In the genomic region with DNA sequence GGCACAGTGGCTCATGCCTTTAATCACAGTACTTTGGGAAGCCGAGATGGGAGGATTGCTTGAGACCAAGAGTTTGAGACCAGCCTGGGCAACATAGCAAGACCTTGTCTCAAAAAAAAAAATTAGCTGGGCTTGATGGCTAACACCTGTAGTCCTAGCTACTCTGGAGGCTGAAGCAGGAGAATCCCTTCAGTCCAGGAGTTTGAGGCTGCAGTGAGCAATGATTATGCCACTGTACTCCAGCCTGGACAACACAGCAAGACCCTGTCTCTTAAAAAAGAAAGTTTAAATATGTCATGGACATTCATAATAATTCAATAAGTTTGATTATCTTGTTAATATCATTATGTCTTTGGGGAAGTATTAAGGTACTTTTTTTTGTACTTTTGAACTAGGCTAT, we compare ENCODE assay signal across 36 cellular contexts. TPM values are rescaled to one million over a fixed set of nuclear protein-coding genes. Genes with fewer than 3 reads are reported as not detected.
A peak's percentile ranks its signal among the peaks of the same experiment; 100 is the strongest.
DNase-seq lines count a peak whose midpoint lies in the region; ATAC-seq, FAIRE-seq and TF ChIP-seq lines count a peak whose summit lies in the region.
"Had no signal": no experiment of that assay in that cellular context is flagged by ENCODE, and none has a peak within 500 bp of the region (broad histone marks: within the 10 kb centered on the region; RNA-seq: fewer than 3 reads in every experiment).

No MANE protein-coding gene starts in this region.

- H3K9me3 ChIP-seq in HepG2 (ENCODE audit: low read length) (no peaks in the 10 kb centered on the region), right lobe of liver (no peaks in the 10 kb centered on the region), K562 (replicated peaks; ENCODE audit: control insufficient read depth, insufficient read depth, low read depth, low read length) (no peaks in the 10 kb centered on the region)
- H3K9me3 ChIP-seq: A549; BE2C; BLaER1; BLaER1 treated with 17β-estradiol and CSF1 and Interleukin-3, amounts not matched to agents 10 nM and 100 nM; Caco-2 had no signal

- in situ Hi-C loops in HepG2 (cut with HindIII; ENCODE audit: extremely low pct_ligation_motif_present, low pct_unique_long_range_greater_than_20kb) = no loop called here
- in situ Hi-C loops in K562 (cut with MboI) = no loop called here

- POLR2A ChIA-PET in HepG2 (lab: Yijun Ruan, JAX) (no interaction called here), WTC11 (lab: Charles Lee) (no interaction called here), K562 (lab: Yijun Ruan, JAX) (no interaction called here), HEK293T (lab: Yijun Ruan, JAX) (no interaction called here)

- H3K27ac ChIP-seq in HepG2 (ENCODE audit: extremely low read length, insufficient read depth, low read length) = no peak overlapping the region
- H3K27ac ChIP-seq in right lobe of liver = no peak overlapping the region
- H3K27ac ChIP-seq in K562 (ENCODE audit: extremely low read depth, low read depth, low read length) = no peak overlapping the region
- H3K27ac ChIP-seq: 22Rv1; BLaER1; BLaER1 treated with 17β-estradiol and CSF1 and Interleukin-3, amounts not matched to agents 10 nM and 100 nM; C4-2B had no signal

- TF ChIP-seq EP300 in HepG2 (IDR thresholded peaks at IDR 0.05; ENCODE audit: low read depth in 2 of 2, low read length in 2 of 2) (no peak), HepG2 (CRISPR knock-in tag; IDR thresholded peaks at IDR 0.05; ENCODE audit: borderline replicate concordance) (no peak), K562 (IDR thresholded peaks at IDR 0.05; ENCODE audit: low read length) (no peak)

- DNase-seq in HepG2 (ENCODE audit: low spot score) = no peak
- DNase-seq in right lobe of liver = no peak
- DNase-seq in WTC11 (ENCODE audit: low spot score) = no peak
- DNase-seq in K562 (ENCODE audit: extremely low read depth in 1 of 4, low spot score in 3 of 4) = no peak
- DNase-seq in HEK293T (ENCODE audit: extremely low spot score) = no peak
- DNase-seq in activated T-cell treated with anti-CD3 and anti-CD28 coated beads, Interleukin-2, amount 50 U/mL, for 48 hours = no peak
- DNase-seq in lower leg skin (ENCODE audit: low spot score in 2 of 2) = no peak
- DNase-seq: 8988T; ACHN; AML-193; BE2C; C1 segment of cervical spinal cord; Caco-2; Calu3; CD4-positive, alpha-beta memory T cell; CD4-positive, alpha-beta T cell; CD4-positive, CD25-positive, alpha-beta regulatory T cell; CD8-positive, alpha-beta memory T cell; CD8-positive, alpha-beta T cell; COR-L47; DMS 273 treated with DMSO at 0.1 percent for 48 hours; DMS153; DMS79; DMS79 treated with DMSO at 0.1 percent for 48 hours; DND-41; EL had no signal

- no peak for TF ChIP-seq RAD21 in HepG2 (CRISPR knock-in tag; IDR thresholded peaks at IDR 0.05)
- no peak for TF ChIP-seq RAD21 in K562 (CRISPR knock-in tag; conservative IDR thresholded peaks at IDR 0.05 in 1 of 2, IDR thresholded peaks at IDR 0.05 in 1 of 2)

- H3K27me3 ChIP-seq in HepG2 (ENCODE audit: control insufficient read depth in 1 of 2, insufficient read depth in 2 of 2, low read length in 2 of 2) (no peaks in the 10 kb centered on the region), right lobe of liver (no peaks in the 10 kb centered on the region), K562 (ENCODE audit: control insufficient read depth in 2 of 2, insufficient read depth in 2 of 2, low read length in 2 of 2) (no peaks in the 10 kb centered on the region)
- H3K27me3 ChIP-seq: BE2C; BLaER1; BLaER1 treated with 17β-estradiol and CSF1 and Interleukin-3, amounts not matched to agents 10 nM and 100 nM had no signal

- no peak overlapping the region for H2AFZ ChIP-seq in HepG2 (ENCODE audit: low read length)
- H2AFZ ChIP-seq in K562 (ENCODE audit: low read depth, low read length) = no peak overlapping the region

- H3K4me1 ChIP-seq in HepG2 (ENCODE audit: insufficient read depth, low read length) (peaks cover 6% of the 10 kb centered on the region; the same call in 1 of the 2 replicates), right lobe of liver (no peaks in the 10 kb centered on the region), K562 (replicated peaks in 1 of 2; ENCODE audit: control insufficient read depth in 2 of 2, insufficient read depth in 2 of 2, low read length in 2 of 2) (no peaks in the 10 kb centered on the region)
- H3K4me1 ChIP-seq: BE2C; BLaER1; BLaER1 treated with 17β-estradiol and CSF1 and Interleukin-3, amounts not matched to agents 10 nM and 100 nM; Caco-2 had no signal

- ATAC-seq in HepG2 (no peak), right lobe of liver (no peak), WTC11 (no peak), K562 (no peak)
- ATAC-seq: A549; CD8-positive, alpha-beta T cell had no signal

- H3K36me3 ChIP-seq in HepG2 (replicated peaks in 1 of 2; ENCODE audit: control insufficient read depth in 1 of 2, insufficient read depth in 2 of 2, low read length in 2 of 2) = peaks cover 18 to 45% of the 10 kb centered on the region in 2 experiments; a peak in 4 of 5 replicates
- peaks cover 0 to 16% (median 0%) of the 10 kb centered on the region in 4 donors for H3K36me3 ChIP-seq in right lobe of liver
- peaks cover 48% of the 10 kb centered on the region; the same call in 2 of the 3 replicates for H3K36me3 ChIP-seq in K562 (ENCODE audit: control insufficient read depth, insufficient read depth, low read length)

- TF ChIP-seq CTCF in HepG2 (CRISPR knock-in tag; IDR thresholded peaks at IDR 0.05) (no peak), right lobe of liver (IDR thresholded peaks at IDR 0.05) (no peak), WTC11 (IDR thresholded peaks at IDR 0.05) (no peak), K562 (IDR thresholded peaks at IDR 0.05 in 2 of 3, conservative IDR thresholded peaks at IDR 0.05 in 1 of 3; ENCODE audit: insufficient read depth in 2 of 3, low read depth in 1 of 3, low read length in 3 of 3) (no peak), lower leg skin (IDR thresholded peaks at IDR 0.05) (no peak)

- H3K27ac Mint-ChIP-seq in WTC11 = no peak overlapping the region
- H3K27ac Mint-ChIP-seq: B cell; CD4-positive, alpha-beta memory T cell; CD4-positive, alpha-beta T cell; CD4-positive, CD25-positive, alpha-beta regulatory T cell; CD8-positive, alpha-beta memory T cell; CD8-positive, alpha-beta T cell had no signal

- H3K9ac ChIP-seq in HepG2 (ENCODE audit: insufficient read depth, low read depth, low read length) (no peak overlapping the region), K562 (ENCODE audit: insufficient read depth in 1 of 2, low read depth in 2 of 2, low read length in 2 of 2) (no peak overlapping the region)
- H3K9ac ChIP-seq: BLaER1; BLaER1 treated with 17β-estradiol and CSF1 and Interleukin-3, amounts not matched to agents 10 nM and 100 nM had no signal

- CTCF ChIA-PET in HepG2 (lab: Yijun Ruan, JAX; ENCODE audit: low intra/inter-chr PET ratio, low total read pairs) = no interaction called here
- CTCF ChIA-PET in WTC11 (lab: Charles Lee) = interaction anchor here (1.5 kb wide), 1 partner anchor 35 kb away, joined by 4 read pairs; no protein-coding TSS in a partner anchor
- CTCF ChIA-PET in K562 (lab: Yijun Ruan, JAX; ENCODE audit: low intra/inter-chr PET ratio) = no interaction called here
- CTCF ChIA-PET in HEK293T (lab: Yijun Ruan, JAX) = no interaction called here

- H3K9me1 ChIP-seq in K562 (ENCODE audit: control insufficient read depth, insufficient read depth, low read length) = no peaks in the 10 kb centered on the region

- intact Hi-C loops in HepG2 (cut with micrococcal nuclease; ENCODE audit: unreplicated experiment) = no loop called here
- intact Hi-C loops in right lobe of liver (cut with DNase I) = no loop called here
- intact Hi-C loops in K562 (cut with micrococcal nuclease) = no loop called here
- intact Hi-C loops in lower leg skin (cut with DNase I; ENCODE audit: low total_unique reads) = no loop called here

- H3K4me3 ChIP-seq in HepG2 (replicated peaks in 1 of 3; ENCODE audit: insufficient read depth in 1 of 3, low read depth in 2 of 3, low read length in 3 of 3) (no peak overlapping the region), right lobe of liver (no peak overlapping the region), K562 (no peak overlapping the region), lower leg skin (ENCODE audit: low read depth, poor library complexity, severe bottlenecking) (no peak overlapping the region)
- H3K4me3 ChIP-seq: A549; BLaER1; BLaER1 treated with 17β-estradiol and CSF1 and Interleukin-3, amounts not matched to agents 10 nM and 100 nM had no signal

- BruUV-seq in HepG2 (replicated peaks; lab: Mats Ljungman, UMichigan) (no TSS peak), K562 (replicated peaks; lab: Mats Ljungman, UMichigan) (no TSS peak)

- no peak for TF ChIP-seq POLR2A in HepG2 (IDR thresholded peaks at IDR 0.05; ENCODE audit: insufficient read depth in 1 of 2, low read depth in 2 of 2, low read length in 2 of 2)
- no peak for TF ChIP-seq POLR2A in right lobe of liver (IDR thresholded peaks at IDR 0.05)
- no peak for TF ChIP-seq POLR2A in K562 (conservative IDR thresholded peaks at IDR 0.05)
- no peak for TF ChIP-seq POLR2A in lower leg skin (IDR thresholded peaks at IDR 0.05)

- peaks cover 5% of the 10 kb centered on the region for H3K36me3 Mint-ChIP-seq in WTC11

- H3K4me2 ChIP-seq in HepG2 (ENCODE audit: low read depth, low read length) = no peak overlapping the region
- H3K4me2 ChIP-seq in K562 (ENCODE audit: insufficient read depth, low read length) = no peak overlapping the region
- H3K4me2 ChIP-seq: BLaER1; BLaER1 treated with 17β-estradiol and CSF1 and Interleukin-3, amounts not matched to agents 10 nM and 100 nM had no signal

- no peak overlapping the region for H3K4me3 Mint-ChIP-seq in WTC11
- H3K4me3 Mint-ChIP-seq: B cell; CD14-positive monocyte; CD4-positive, alpha-beta memory T cell; CD4-positive, alpha-beta T cell; CD4-positive, CD25-positive, alpha-beta regulatory T cell; CD8-positive, alpha-beta memory T cell; CD8-positive, alpha-beta T cell had no signal

- no peaks in the 10 kb centered on the region for H3K4me1 Mint-ChIP-seq in WTC11
- H3K4me1 Mint-ChIP-seq: B cell; CD14-positive monocyte; CD8-positive, alpha-beta memory T cell had no signal

- FAIRE-seq in HepG2 (lab: Jason Lieb, UNC) = no peak
- no peak for FAIRE-seq in K562 (lab: Jason Lieb, UNC)
- FAIRE-seq in islet of Langerhans (lab: Jason Lieb, UNC) = peak; percentile 27
- FAIRE-seq: A204.1, A549, D721Med had no signal

- H4K20me1 ChIP-seq in HepG2 (ENCODE audit: insufficient read depth, low read length) (no peaks in the 10 kb centered on the region), K562 (replicated peaks; ENCODE audit: control insufficient read depth, insufficient read depth, low read length) (no peaks in the 10 kb centered on the region)
- H4K20me1 ChIP-seq: BLaER1; BLaER1 treated with 17β-estradiol and CSF1 and Interleukin-3, amounts not matched to agents 10 nM and 100 nM had no signal

- H3K79me2 ChIP-seq in HepG2 (ENCODE audit: insufficient read depth, low read length) = no peaks in the 10 kb centered on the region
- no peaks in the 10 kb centered on the region for H3K79me2 ChIP-seq in K562 (ENCODE audit: control insufficient read depth, insufficient read depth, low read length)

- WGBS in HepG2 (ENCODE audit: low lambda C conversion rate) = 87% methylated on average over 1 of the region's 1 CpG
- 100% methylated on average over 1 of the region's 1 CpG for WGBS in right lobe of liver (ENCODE audit: insufficient coverage, low coverage, low lambda C conversion rate, missing lambda C conversion rate)
- 100% methylated on average over 1 of the region's 1 CpG for WGBS in K562 (ENCODE audit: insufficient coverage, low coverage, missing lambda C conversion rate)
- WGBS in lower leg skin, 2 donors = 94 to 97% methylated on average over 1 of the region's 1 CpG

- H3K9me3 Mint-ChIP-seq in WTC11 = no peaks in the 10 kb centered on the region
- H3K9me3 Mint-ChIP-seq: CD14-positive monocyte; CD4-positive, alpha-beta memory T cell; CD4-positive, alpha-beta T cell; CD4-positive, CD25-positive, alpha-beta regulatory T cell; CD8-positive, alpha-beta memory T cell; CD8-positive, alpha-beta T cell had no signal

- H3K27me3 Mint-ChIP-seq in WTC11 (ENCODE audit: low read depth) = no peaks in the 10 kb centered on the region
- H3K27me3 Mint-ChIP-seq: B cell; CD4-positive, alpha-beta memory T cell; CD4-positive, alpha-beta T cell; CD8-positive, alpha-beta memory T cell had no signal

RNA-seq across cellular contexts. Expression of gene KIAA0586, which starts 38.9 kb away (rescaled TPM):
- total RNA-seq in HepG2 (2016; rRNA removed; fragmentation: Illumina TruSeq; extraction: Trizol) (25.2 and 37.6 TPM in 2 replicates), right lobe of liver (10 to 100 TPM in 2 of 6 experiments, 1 to 10 TPM in 4; 4.7 to 14.6 (median 9.0) TPM), WTC11 (2021) (20.5 to 23.5 TPM (median 22.2 TPM) in 3 replicates), K562 (2014; rRNA removed) (13.9 and 15.0 TPM in 2 replicates), K562 (2014; rRNA removed; fragmentation: Illumina TruSeq; extraction: Trizol) (30.9 and 37.5 TPM in 2 replicates), K562 (2015; rRNA removed; fragmentation: Illumina TruSeq; extraction: Trizol) (24.2 and 27.9 TPM in 2 replicates), K562 (2021) (21.2 and 24.4 TPM in 2 replicates), lower leg skin (10 to 100 TPM in 3 of 4 donors, 1 to 10 TPM in 1; 7.1 to 15.5 (median 15.3) TPM)
- 4.2 and 5.4 TPM in 2 replicates for total RNA-seq in HepG2 (2016; cell fraction: cytosol; rRNA removed; fragmentation: Illumina TruSeq; extraction: Trizol; ENCODE audit: low read depth)
- 26.5 and 35.3 TPM in 2 replicates for total RNA-seq in HepG2 (2016; cell fraction: insoluble cytoplasmic fraction; rRNA removed; fragmentation: Illumina TruSeq; extraction: Trizol)
- total RNA-seq in HepG2 (2016; cell fraction: membrane; rRNA removed; fragmentation: Illumina TruSeq; extraction: Trizol) = 10.7 and 11.8 TPM in 2 replicates
- 28.1 and 44.6 TPM in 2 replicates for total RNA-seq in HepG2 (2016; cell fraction: nucleus; rRNA removed; fragmentation: Illumina TruSeq; extraction: Trizol)
- polyA plus RNA-seq in HepG2 (2011; rRNA removed) (10.1 and 12.6 TPM in 2 replicates), K562 (2011; rRNA removed) (27.9 and 28.7 TPM in 2 replicates), K562 (2014; fragmentation: Illumina TruSeq; extraction: Trizol) (21.3 and 22.6 TPM in 2 replicates), K562 (2014; fragmentation: Nextera tagmentation; extraction: Ambion mirVana) (10 to 100 TPM; 11.2 to 14.7 TPM), K562 (2014; rRNA removed) (10.0 and 11.4 TPM in 2 replicates)
- polyA plus RNA-seq in HepG2 (2011; cell fraction: cytosol; rRNA removed) = 5.6 and 6.7 TPM in 2 replicates
- 6.7 and 7.4 TPM in 2 replicates for polyA plus RNA-seq in HepG2 (2011; cell fraction: nucleus; rRNA removed)
- 7.2 and 9.9 TPM in 2 replicates for polyA plus RNA-seq in HepG2 (2012)
- polyA plus RNA-seq in HepG2 (2016; cell fraction: cytosol; fragmentation: Illumina TruSeq; extraction: Trizol; ENCODE audit: low read depth) = 1.4 and 1.6 TPM in 2 replicates
- 16.9 and 17.3 TPM in 2 replicates for polyA plus RNA-seq in HepG2 (2016; cell fraction: insoluble cytoplasmic fraction; fragmentation: Illumina TruSeq; extraction: Trizol; ENCODE audit: low read depth)
- 2.3 and 2.9 TPM in 2 replicates for polyA plus RNA-seq in HepG2 (2016; cell fraction: membrane; fragmentation: Illumina TruSeq; extraction: Trizol; ENCODE audit: low read depth)
- polyA plus RNA-seq in HepG2 (2016; cell fraction: nucleus; fragmentation: Illumina TruSeq; extraction: Trizol; ENCODE audit: insufficient read depth, low read depth) = 16.4 and 20.5 TPM in 2 replicates
- 18.3 and 31.2 TPM in 2 replicates for polyA minus RNA-seq in HepG2 (2011; rRNA and poly(A)+ RNA removed; ENCODE audit: low replicate concordance)
- 13.4 and 19.8 TPM in 2 replicates for polyA minus RNA-seq in HepG2 (2011; cell fraction: cytosol; rRNA and poly(A)+ RNA removed)
- polyA minus RNA-seq in HepG2 (2011; cell fraction: nucleus; rRNA and poly(A)+ RNA removed) = 55.9 and 64.5 TPM in 2 replicates
- 27.4 and 83.3 TPM in 2 replicates for total RNA-seq in K562 (2011; cell fraction: chromatin; rRNA removed; ENCODE audit: low replicate concordance)
- 10.5 and 17.0 TPM in 2 replicates for total RNA-seq in K562 (2011; cell fraction: nucleolus; rRNA removed)
- total RNA-seq in K562 (2011; cell fraction: nucleoplasm; rRNA removed) = 25.1 and 26.0 TPM in 2 replicates
- 7.8 and 11.2 TPM in 2 replicates for polyA plus RNA-seq in K562 (2011; cell fraction: cytosol; rRNA removed)
- 18.6 and 26.3 TPM in 2 replicates for polyA plus RNA-seq in K562 (2011; cell fraction: nucleus; rRNA removed)
- 15.9 and 16.4 TPM in 2 replicates for polyA plus RNA-seq in K562 (2012)
- 89.9 and 104 TPM in 2 replicates for polyA minus RNA-seq in K562 (2011; rRNA and poly(A)+ RNA removed)
- polyA minus RNA-seq in K562 (2011; cell fraction: cytosol; rRNA and poly(A)+ RNA removed) = 22.8 and 31.9 TPM in 2 replicates
- 24.5 and 48.8 TPM in 2 replicates for polyA minus RNA-seq in K562 (2011; cell fraction: nucleus; rRNA and poly(A)+ RNA removed)

RNA-seq across cellular contexts. Expression of gene TIMM9, which starts 39.1 kb away (rescaled TPM):
- total RNA-seq in HepG2 (2016; rRNA removed; fragmentation: Illumina TruSeq; extraction: Trizol) (42.5 and 58.2 TPM in 2 replicates), right lobe of liver (10 to 100 TPM; 10.3 to 44.4 (median 18.2) TPM), WTC11 (2021) (47.3 to 55.4 TPM (median 51.1 TPM) in 3 replicates), K562 (2014; rRNA removed) (42.9 and 48.2 TPM in 2 replicates), K562 (2014; rRNA removed; fragmentation: Illumina TruSeq; extraction: Trizol) (50.9 and 59.9 TPM in 2 replicates), K562 (2015; rRNA removed; fragmentation: Illumina TruSeq; extraction: Trizol) (59.7 and 62.9 TPM in 2 replicates), K562 (2021) (53.2 and 61.2 TPM in 2 replicates), lower leg skin (10 to 100 TPM; 30.0 to 62.0 (median 36.5) TPM)
- 62.3 and 64.8 TPM in 2 replicates for total RNA-seq in HepG2 (2016; cell fraction: cytosol; rRNA removed; fragmentation: Illumina TruSeq; extraction: Trizol; ENCODE audit: low read depth)
- total RNA-seq in HepG2 (2016; cell fraction: insoluble cytoplasmic fraction; rRNA removed; fragmentation: Illumina TruSeq; extraction: Trizol) = 50.4 and 66.6 TPM in 2 replicates
- 69.8 and 70.5 TPM in 2 replicates for total RNA-seq in HepG2 (2016; cell fraction: membrane; rRNA removed; fragmentation: Illumina TruSeq; extraction: Trizol)
- 15.9 and 19.8 TPM in 2 replicates for total RNA-seq in HepG2 (2016; cell fraction: nucleus; rRNA removed; fragmentation: Illumina TruSeq; extraction: Trizol)
- polyA plus RNA-seq in HepG2 (2011; rRNA removed) (24.4 and 30.5 TPM in 2 replicates), K562 (2011; rRNA removed) (24.7 and 28.0 TPM in 2 replicates), K562 (2014; fragmentation: Illumina TruSeq; extraction: Trizol) (76.8 and 101 TPM in 2 replicates), K562 (2014; fragmentation: Nextera tagmentation; extraction: Ambion mirVana) (10 to 100 TPM; 84.3 to 89.4 TPM), K562 (2014; rRNA removed) (54.3 and 63.0 TPM in 2 replicates)
- 32.7 and 60.6 TPM in 2 replicates for polyA plus RNA-seq in HepG2 (2011; cell fraction: cytosol; rRNA removed)
- 8.1 and 13.9 TPM in 2 replicates for polyA plus RNA-seq in HepG2 (2011; cell fraction: nucleus; rRNA removed)
- 126 and 136 TPM in 2 replicates for polyA plus RNA-seq in HepG2 (2012)
- 62.8 and 79.8 TPM in 2 replicates for polyA plus RNA-seq in HepG2 (2016; cell fraction: cytosol; fragmentation: Illumina TruSeq; extraction: Trizol; ENCODE audit: low read depth)
- 106 and 111 TPM in 2 replicates for polyA plus RNA-seq in HepG2 (2016; cell fraction: insoluble cytoplasmic fraction; fragmentation: Illumina TruSeq; extraction: Trizol; ENCODE audit: low read depth)
- polyA plus RNA-seq in HepG2 (2016; cell fraction: membrane; fragmentation: Illumina TruSeq; extraction: Trizol; ENCODE audit: low read depth) = 86.4 and 100 TPM in 2 replicates
- 48.4 and 55.3 TPM in 2 replicates for polyA plus RNA-seq in HepG2 (2016; cell fraction: nucleus; fragmentation: Illumina TruSeq; extraction: Trizol; ENCODE audit: insufficient read depth, low read depth)
- polyA minus RNA-seq in HepG2 (2011; rRNA and poly(A)+ RNA removed; ENCODE audit: low replicate concordance) = 9.7 and 18.3 TPM in 2 replicates
- 22.8 and 35.7 TPM in 2 replicates for polyA minus RNA-seq in HepG2 (2011; cell fraction: cytosol; rRNA and poly(A)+ RNA removed)
- 9.0 and 15.0 TPM in 2 replicates for polyA minus RNA-seq in HepG2 (2011; cell fraction: nucleus; rRNA and poly(A)+ RNA removed)
- 9.5 and 14.4 TPM in 2 replicates for total RNA-seq in K562 (2011; cell fraction: chromatin; rRNA removed; ENCODE audit: low replicate concordance)
- 9.0 and 9.1 TPM in 2 replicates for total RNA-seq in K562 (2011; cell fraction: nucleolus; rRNA removed)
- total RNA-seq in K562 (2011; cell fraction: nucleoplasm; rRNA removed) = 11.4 and 11.7 TPM in 2 replicates
- 25.7 and 37.3 TPM in 2 replicates for polyA plus RNA-seq in K562 (2011; cell fraction: cytosol; rRNA removed)
- polyA plus RNA-seq in K562 (2011; cell fraction: nucleus; rRNA removed) = 8.1 and 9.5 TPM in 2 replicates
- polyA plus RNA-seq in K562 (2012) = 87.1 and 109 TPM in 2 replicates
- 40.4 and 40.5 TPM in 2 replicates for polyA minus RNA-seq in K562 (2011; rRNA and poly(A)+ RNA removed)
- 9.5 and 17.4 TPM in 2 replicates for polyA minus RNA-seq in K562 (2011; cell fraction: cytosol; rRNA and poly(A)+ RNA removed)
- 5.1 and 11.6 TPM in 2 replicates for polyA minus RNA-seq in K562 (2011; cell fraction: nucleus; rRNA and poly(A)+ RNA removed)

Comparison
In these comparisons a context has a peak if more than half of its experiments do, and no peak if none do; other contexts are left out.
1. Of the 241 proteins assayed by ChIP-seq in both HepG2 and K562: peak only in HepG2: none; only in K562: none; in both: ZNF121; in neither: 240.